Comparison of ENCODE assay signal across 18 cellular contexts in genomic region chrX:132858018-132858417, GRCh38.
DNase-seq lines count a peak whose midpoint lies in the region; ATAC-seq and TF ChIP-seq lines count a peak whose summit lies in the region.
"Had no signal": no experiment of that assay in that cellular context is flagged by ENCODE, and none has a peak within 500 bp of the region (broad histone marks: within the 10 kb centered on the region; RNA-seq: fewer than 3 reads in every experiment).

No MANE protein-coding gene starts in this region.

- H3K4me3 ChIP-seq in brain microvascular endothelial cell (ENCODE audit: low read depth, low read length) (no peak overlapping the region), tibial artery (no peak overlapping the region)

- TF ChIP-seq CTCF in brain microvascular endothelial cell (IDR thresholded peaks at IDR 0.05; ENCODE audit: low read depth, low read length, missing control alignments) (no peak), tibial artery (IDR thresholded peaks at IDR 0.05) (no peak)

- in situ Hi-C loops in brain microvascular endothelial cell (cut with HindIII; ENCODE audit: low pct_ligation_motif_present, low sequenced_read_pairs), result no loop called here

- intact Hi-C loops in tibial artery (cut with DNase I; ENCODE audit: low total_unique reads), result no loop called here

- H3K36me3 ChIP-seq in brain microvascular endothelial cell (replicated peaks) (no peaks in the 10 kb centered on the region), tibial artery (no peaks in the 10 kb centered on the region)

- no peaks in the 10 kb centered on the region for H3K4me1 ChIP-seq in tibial artery

- ATAC-seq in GM18909 (IDR thresholded peaks at IDR 0.05; ENCODE audit: poor library complexity, unreplicated experiment), result no peak
- ATAC-seq: left ventricle myocardium superior, Right ventricle myocardium inferior had no signal

- no peak overlapping the region for H3K27ac ChIP-seq in brain microvascular endothelial cell
- H3K27ac ChIP-seq in tibial artery, result no peak overlapping the region

- H3K9me3 ChIP-seq in tibial artery, result no peaks in the 10 kb centered on the region

- H3K27me3 ChIP-seq in brain microvascular endothelial cell (replicated peaks) (no peaks in the 10 kb centered on the region), tibial artery (no peaks in the 10 kb centered on the region)

- DNase-seq in DMS53 (lab: John Stamatoyannopoulos, UW) (peak; percentile 59), Kasumi-1 (lab: John Stamatoyannopoulos, UW) (peak; percentile 31 to 35), brain microvascular endothelial cell (peak; percentile 6), iris pigment epithelial cell (ENCODE audit: low read depth) (peak; percentile 86), DMS 273 (lab: John Stamatoyannopoulos, UW; ENCODE audit: unreplicated experiment) (no peak), tibial artery (no peak), LoVo (ENCODE audit: low spot score) (no peak)
- DNase-seq: activated CD4-positive, alpha-beta T cell treated with anti-CD3 and anti-CD28 coated beads for 1 hour; activated gamma-delta T cell; CD8-positive, alpha-beta memory T cell; HCEC 1CT; Karpas-422; left ventricle myocardium superior; NCI-H1105 treated with DMSO at 0.1 percent for 48 hours; NCI-H524 treated with DMSO at 0.1 percent for 48 hours; nucleus accumbens had no signal

Comparison
In these comparisons a context has a peak if more than half of its experiments do, and no peak if none do; other contexts are left out.
1. DNase-seq: peak in DMS53 (single experiment), Kasumi-1 (2 of 2), brain microvascular endothelial cell (single experiment) and iris pigment epithelial cell (single experiment); none in DMS 273 (single experiment), tibial artery (0 of 2) and LoVo (single experiment).